In genomic region chr4:173529505-173530325, GRCh38 we compare ENCODE assay signal across 9 cellular contexts. TPM values are rescaled to one million over a fixed set of nuclear protein-coding genes. Genes with fewer than 3 reads are reported as not detected.
DNase-seq lines count a peak whose midpoint lies in the region; ATAC-seq and TF ChIP-seq lines count a peak whose summit lies in the region.
"Had no signal": no experiment of that assay in that cellular context is flagged by ENCODE, and none has a peak within 500 bp of the region (broad histone marks: within the 10 kb centered on the region; RNA-seq: fewer than 3 reads in every experiment).

Gene HAND2, minus strand, starts transcription at chr4:173530229. Its CDS starts 940 bp downstream, at chr4:173529289.

- peak within 1 kb of the TSS; percentile 96 to 98 (median 98) for H3K27ac ChIP-seq in esophagus muscularis mucosa (replicated peaks in 1 of 4)
- H3K27ac ChIP-seq: BLaER1 treated with 17β-estradiol and CSF1 and Interleukin-3, amounts not matched to agents 10 nM and 100 nM had no signal

- TF ChIP-seq POLR2A in esophagus muscularis mucosa (IDR thresholded peaks at IDR 0.05; ENCODE audit: low read depth) = peak; percentile 81

- H3K9me3 Mint-ChIP-seq in T-helper 1 cell treated with Interleukin-12 subunit alpha and Interleukin-12 subunit beta and Interleukin-4 antibody, amounts not matched to agents 30 μg/mL and 1 μg/mL, for 36 hours = peaks cover 14% of the 10 kb centered on the region
- H3K9me3 Mint-ChIP-seq in osteocyte (ENCODE audit: unreplicated experiment) = no peaks in the 10 kb centered on the region

- TF ChIP-seq EP300 in esophagus muscularis mucosa (IDR thresholded peaks at IDR 0.05) = no peak

- peak within 1 kb of the TSS; percentile 83 for H3K27ac Mint-ChIP-seq in T-helper 1 cell treated with Interleukin-12 subunit alpha and Interleukin-12 subunit beta and Interleukin-4 antibody, amounts not matched to agents 30 μg/mL and 1 μg/mL, for 36 hours
- H3K27ac Mint-ChIP-seq in osteocyte (ENCODE audit: unreplicated experiment) = no peak within 1 kb of the TSS

- DNase-seq in T-helper 1 cell (no peak), SK-MEL-5 (ENCODE audit: low read depth, low spot score) (peak; percentile 72), esophagus muscularis mucosa (ENCODE audit: extremely low spot score) (no peak), osteocyte (ENCODE audit: extremely low spot score, unreplicated experiment) (peak; percentile 84), NCI-H187 treated with DMSO at 0.1 percent for 48 hours (lab: John Stamatoyannopoulos, UW) (no peak)

- H3K27me3 ChIP-seq in esophagus muscularis mucosa = peaks cover 0 to 54% (median 2%) of the 10 kb centered on the region in 4 donors

- H3K4me3 Mint-ChIP-seq in T-helper 1 cell treated with Interleukin-12 subunit alpha and Interleukin-12 subunit beta and Interleukin-4 antibody, amounts not matched to agents 30 μg/mL and 1 μg/mL, for 36 hours = peak within 1 kb of the TSS; percentile 57
- peak within 1 kb of the TSS; percentile 77 for H3K4me3 Mint-ChIP-seq in osteocyte (ENCODE audit: unreplicated experiment)

- H3K4me1 ChIP-seq in esophagus muscularis mucosa = peaks cover 3 to 58% (median 38%) of the 10 kb centered on the region in 4 donors
- H3K4me1 ChIP-seq: BLaER1 treated with 17β-estradiol and CSF1 and Interleukin-3, amounts not matched to agents 10 nM and 100 nM had no signal

- peaks cover 9% of the 10 kb centered on the region for H3K4me1 Mint-ChIP-seq in T-helper 1 cell treated with Interleukin-12 subunit alpha and Interleukin-12 subunit beta and Interleukin-4 antibody, amounts not matched to agents 30 μg/mL and 1 μg/mL, for 36 hours (ENCODE audit: low read depth)
- H3K4me1 Mint-ChIP-seq in osteocyte (ENCODE audit: unreplicated experiment) = peaks cover 37% of the 10 kb centered on the region

- H3K36me3 Mint-ChIP-seq in T-helper 1 cell treated with Interleukin-12 subunit alpha and Interleukin-12 subunit beta and Interleukin-4 antibody, amounts not matched to agents 30 μg/mL and 1 μg/mL, for 36 hours (ENCODE audit: low read depth) = peaks cover 12% of the 10 kb centered on the region
- peaks cover 8% of the 10 kb centered on the region for H3K36me3 Mint-ChIP-seq in osteocyte (ENCODE audit: unreplicated experiment)

- ATAC-seq in GM21528 (IDR thresholded peaks at IDR 0.05; ENCODE audit: low FRiP score, unreplicated experiment) (no peak), GM21529 (IDR thresholded peaks at IDR 0.05; ENCODE audit: unreplicated experiment) (no peak)

- H3K27me3 Mint-ChIP-seq in T-helper 1 cell treated with Interleukin-12 subunit alpha and Interleukin-12 subunit beta and Interleukin-4 antibody, amounts not matched to agents 30 μg/mL and 1 μg/mL, for 36 hours (ENCODE audit: low read depth) = peaks cover 92% of the 10 kb centered on the region
- peaks cover 90% of the 10 kb centered on the region for H3K27me3 Mint-ChIP-seq in osteocyte (ENCODE audit: unreplicated experiment)

- H3K36me3 ChIP-seq in esophagus muscularis mucosa = peaks cover 0 to 17% (median 7%) of the 10 kb centered on the region in 4 donors
- H3K36me3 ChIP-seq: BLaER1 treated with 17β-estradiol and CSF1 and Interleukin-3, amounts not matched to agents 10 nM and 100 nM had no signal

- in situ Hi-C loops in SK-MEL-5 (cut with HindIII; ENCODE audit: low pct_unique_long_range_greater_than_20kb, low sequenced_read_pairs) = no loop called here

- TF ChIP-seq CTCF in esophagus muscularis mucosa (IDR thresholded peaks at IDR 0.05) (no peak), osteocyte (IDR thresholded peaks at IDR 0.05) (no peak)

- peak within 1 kb of the TSS; percentile 82 to 90 (median 88) for H3K4me3 ChIP-seq in esophagus muscularis mucosa

- WGBS in esophagus muscularis mucosa = 2% methylated on average over 52 of the region's 77 CpGs

- intact Hi-C loops in esophagus muscularis mucosa (cut with DNase I) = loop anchor here (5.0 to 10.0 kb wide), 3 partner anchors 215 to 623 kb away; no protein-coding TSS in a partner anchor

- no peaks in the 10 kb centered on the region for H3K9me3 ChIP-seq in esophagus muscularis mucosa

RNA-seq across cellular contexts. Expression of gene HAND2, which starts in this region (rescaled TPM):
- total RNA-seq in SK-MEL-5 (2014; rRNA removed; shearing (Covaris generic)) = 3.8 and 3.9 TPM in 2 replicates
- polyA plus RNA-seq in SK-MEL-5 (2015; cell fraction: cytosol; rRNA removed) = 4.0 and 4.9 TPM in 2 replicates
- polyA plus RNA-seq in SK-MEL-5 (2015; cell fraction: nucleus; rRNA removed) = 3.2 and 5.1 TPM in 2 replicates
- 100 to 1,000 TPM in 3 of 4 donors, 10 to 100 TPM in 1; 77.7 to 165 (median 138) TPM for total RNA-seq in esophagus muscularis mucosa
- not detected in 2 replicates for total RNA-seq in osteocyte

Comparison
In these comparisons a context has a peak if more than half of its experiments do, and no peak if none do; other contexts are left out.
1. RNA of gene HAND2 (total RNA-seq): 77.7 to 165 TPM in esophagus muscularis mucosa; 3.8 to 3.9 TPM in SK-MEL-5 and not detected in osteocyte; every median in the first group is over 10 times any median in the second.
2. Peak in DNase-seq in osteocyte; RNA of the gene not detected or under 1 TPM.